Comparison of ENCODE assay signal across 8 cellular contexts in the genomic region with DNA sequence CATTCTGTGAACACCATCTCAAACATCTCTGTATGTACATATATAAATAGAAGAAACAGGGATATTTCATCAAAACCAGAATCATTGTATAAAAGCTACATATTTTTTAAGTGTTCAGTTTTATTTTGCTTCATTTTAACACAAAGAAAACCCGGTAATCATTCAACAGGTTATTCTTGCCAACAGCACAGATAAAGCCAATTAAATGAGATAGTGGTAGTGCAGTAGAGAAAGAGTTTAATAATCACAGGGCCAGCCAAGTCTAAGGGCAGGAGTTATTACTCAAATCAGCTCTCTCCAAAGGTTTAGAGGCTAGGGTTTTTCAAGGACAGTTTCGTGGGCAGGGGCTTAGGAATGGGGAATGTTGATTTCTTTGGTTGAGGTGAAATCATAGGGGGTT.
"Had no signal": no experiment of that assay in that cellular context is flagged by ENCODE, and none has a peak within 500 bp of the region (broad histone marks: within the 10 kb centered on the region; RNA-seq: fewer than 3 reads in every experiment).

No MANE protein-coding gene starts in this region.

- FAIRE-seq: HepG2, HTR-8/SVneo, K562 had no signal

- H3K27ac ChIP-seq: HL-60, KMS-11 had no signal

- H3K9ac ChIP-seq: KMS-11 had no signal

- DNase-seq: IMR-90, KBM-7, KG1 had no signal

- H3K4me3 ChIP-seq: K562 had no signal

- H3K4me2 ChIP-seq: KMS-11 had no signal
